ENCODE assay signal across 15 cellular contexts in the genomic region with DNA sequence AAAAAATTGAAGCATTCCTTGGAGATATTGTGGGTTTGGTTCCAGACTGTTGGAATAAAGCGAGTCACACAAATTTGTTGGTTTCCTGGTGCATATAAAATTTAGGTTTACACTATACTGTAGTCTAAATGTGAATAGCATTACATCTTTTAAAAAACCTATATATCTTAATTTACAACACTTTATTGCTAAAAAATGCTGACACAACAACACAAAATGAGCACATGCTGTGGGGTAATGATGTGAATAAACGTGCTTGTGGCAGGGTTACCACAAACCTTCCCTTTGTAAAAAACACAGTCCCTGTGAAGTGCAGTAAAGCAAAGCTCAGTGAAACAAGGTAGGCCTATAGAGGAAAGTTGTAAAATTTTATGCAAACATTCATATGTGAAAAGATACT. TPM values are rescaled to one million over a fixed set of nuclear protein-coding genes. Genes with fewer than 3 reads are reported as not detected.
DNase-seq lines count a peak whose midpoint lies in the region; ATAC-seq, FAIRE-seq and TF ChIP-seq lines count a peak whose summit lies in the region.
"Had no signal": no experiment of that assay in that cellular context is flagged by ENCODE, and none has a peak within 500 bp of the region (broad histone marks: within the 10 kb centered on the region; RNA-seq: fewer than 3 reads in every experiment).

No MANE protein-coding gene starts in this region.

- no peak overlapping the region for H4K5ac ChIP-seq in IMR-90 (ENCODE audit: low read depth, low read length)

- no peak overlapping the region for H3K4ac ChIP-seq in IMR-90 (ENCODE audit: low read depth, low read length)

- no peak overlapping the region for H2AK9ac ChIP-seq in IMR-90 (replicated peaks; ENCODE audit: low read depth, low read length, poor library complexity)

- ATAC-seq in HepG2, result no peak
- ATAC-seq in right lobe of liver, result no peak
- ATAC-seq in IMR-90 (ENCODE audit: low read depth), result no peak
- ATAC-seq in HG02884 (IDR thresholded peaks at IDR 0.05; ENCODE audit: unreplicated experiment), result no peak
- no peak for ATAC-seq in heart right ventricle
- ATAC-seq: GM12878 had no signal

- H3K9me3 ChIP-seq in HepG2 (ENCODE audit: low read length) (no peaks in the 10 kb centered on the region), right lobe of liver (no peaks in the 10 kb centered on the region), IMR-90 (ENCODE audit: control insufficient read depth, insufficient read depth, low read length) (no peaks in the 10 kb centered on the region), heart right ventricle (no peaks in the 10 kb centered on the region)
- H3K9me3 ChIP-seq: BLaER1 had no signal

- H3K56ac ChIP-seq in IMR-90 (ENCODE audit: extremely low read depth, insufficient read depth, low read length), result no peak overlapping the region

- in situ Hi-C loops in HepG2 (cut with HindIII; ENCODE audit: extremely low pct_ligation_motif_present, low pct_unique_long_range_greater_than_20kb), result no loop called here
- in situ Hi-C loops in IMR-90 (cut with MboI; ENCODE audit: low sequenced_read_pairs), result loop anchor here (25.0 kb wide), 1 partner anchor 326 kb away; no protein-coding TSS in a partner anchor

- no TSS peak for BruUV-seq in HepG2 (replicated peaks; lab: Mats Ljungman, UMichigan)
- no TSS peak for BruUV-seq in IMR-90 (replicated peaks; lab: Mats Ljungman, UMichigan)

- FAIRE-seq in HepG2 (lab: Jason Lieb, UNC) (no peak), islet of Langerhans (lab: Jason Lieb, UNC) (peak; percentile 45)
- FAIRE-seq: GM12878, GM18507, H54 had no signal

- intact Hi-C loops in HepG2 (cut with micrococcal nuclease; ENCODE audit: unreplicated experiment), result no loop called here
- intact Hi-C loops in right lobe of liver (cut with DNase I), result no loop called here
- intact Hi-C loops in IMR-90 (cut with micrococcal nuclease), result no loop called here
- intact Hi-C loops in heart right ventricle (cut with DNase I), result no loop called here

- no peak for TF ChIP-seq RAD21 in HepG2 (CRISPR knock-in tag; IDR thresholded peaks at IDR 0.05)
- TF ChIP-seq RAD21 in IMR-90 (IDR thresholded peaks at IDR 0.05; ENCODE audit: low read length), result no peak

- H3K18ac ChIP-seq in IMR-90 (ENCODE audit: low read depth, low read length), result no peak overlapping the region

- H3K79me2 ChIP-seq in HepG2 (ENCODE audit: insufficient read depth, low read length), result no peaks in the 10 kb centered on the region

- TF ChIP-seq EP300 in HepG2 (IDR thresholded peaks at IDR 0.05; ENCODE audit: low read depth in 2 of 2, low read length in 2 of 2) (no peak), HepG2 (CRISPR knock-in tag; IDR thresholded peaks at IDR 0.05; ENCODE audit: borderline replicate concordance) (no peak)

- H3K27me3 ChIP-seq in HepG2 (ENCODE audit: control insufficient read depth in 1 of 2, insufficient read depth in 2 of 2, low read length in 2 of 2) (no peaks in the 10 kb centered on the region), right lobe of liver (no peaks in the 10 kb centered on the region), IMR-90 (ENCODE audit: control insufficient read depth, insufficient read depth, low read length) (no peaks in the 10 kb centered on the region), heart right ventricle (no peaks in the 10 kb centered on the region)
- H3K27me3 ChIP-seq: BLaER1 had no signal

- H2BK120ac ChIP-seq in IMR-90 (ENCODE audit: low read depth, low read length), result no peak overlapping the region

- H2AFZ ChIP-seq in HepG2 (ENCODE audit: low read length), result no peak overlapping the region
- H2AFZ ChIP-seq in IMR-90 (replicated peaks; ENCODE audit: low read length, poor library complexity), result no peak overlapping the region
- H2AFZ ChIP-seq: GM23248 had no signal

- H3K4me2 ChIP-seq in HepG2 (ENCODE audit: low read depth, low read length), result no peak overlapping the region
- H3K4me2 ChIP-seq in IMR-90 (ENCODE audit: low read depth, low read length), result no peak overlapping the region
- H3K4me2 ChIP-seq: BLaER1 had no signal

- H4K91ac ChIP-seq in IMR-90 (ENCODE audit: insufficient read depth, low read depth, low read length), result no peak overlapping the region

- TF ChIP-seq CTCF in HepG2 (CRISPR knock-in tag; IDR thresholded peaks at IDR 0.05) (no peak), right lobe of liver (IDR thresholded peaks at IDR 0.05) (no peak), IMR-90 (conservative IDR thresholded peaks at IDR 0.05; ENCODE audit: low read depth, low read length) (no peak), heart right ventricle (IDR thresholded peaks at IDR 0.05) (no peak)

- H3K27ac ChIP-seq in HepG2 (ENCODE audit: extremely low read length, insufficient read depth, low read length), result no peak overlapping the region
- no peak overlapping the region for H3K27ac ChIP-seq in right lobe of liver
- H3K27ac ChIP-seq in IMR-90 (ENCODE audit: insufficient read depth, low read length), result no peak overlapping the region
- no peak overlapping the region for H3K27ac ChIP-seq in heart right ventricle
- H3K27ac ChIP-seq: BLaER1, GM23248 had no signal

- no peak overlapping the region for H3K14ac ChIP-seq in IMR-90 (replicated peaks; ENCODE audit: low read depth, low read length)

- POLR2A ChIA-PET in HepG2 (lab: Yijun Ruan, JAX) (no interaction called here), IMR-90 (lab: Charles Lee; ENCODE audit: unreplicated experiment) (no interaction called here)

- no peak overlapping the region for H2BK5ac ChIP-seq in IMR-90 (ENCODE audit: low read depth, low read length, poor library complexity, severe bottlenecking)

- CTCF ChIA-PET in HepG2 (lab: Yijun Ruan, JAX; ENCODE audit: low intra/inter-chr PET ratio, low total read pairs), result no interaction called here
- CTCF ChIA-PET in IMR-90 (lab: Yijun Ruan, JAX), result interaction anchor here (0.6 kb wide), 1 partner anchor 18 kb away, joined by 3 read pairs; no protein-coding TSS in a partner anchor

- H2BK20ac ChIP-seq in IMR-90 (ENCODE audit: low read depth, low read length), result no peak overlapping the region

- no peak overlapping the region for H3K4me3 ChIP-seq in HepG2 (replicated peaks in 1 of 3; ENCODE audit: insufficient read depth in 1 of 3, low read depth in 2 of 3, low read length in 3 of 3)
- no peak overlapping the region for H3K4me3 ChIP-seq in right lobe of liver
- H3K4me3 ChIP-seq in IMR-90 (ENCODE audit: insufficient read depth, low read depth, low read length), result no peak overlapping the region
- no peak overlapping the region for H3K4me3 ChIP-seq in heart right ventricle
- H3K4me3 ChIP-seq: BLaER1, GM12878, GM23248 had no signal

- H3K23ac ChIP-seq in IMR-90 (ENCODE audit: low read depth, low read length), result no peak overlapping the region

- dilution Hi-C loops in IMR-90 (cut with HindIII; ENCODE audit: low sequenced_read_pairs, unreplicated experiment), result no loop called here

- H3K36me3 ChIP-seq in HepG2 (replicated peaks in 1 of 2; ENCODE audit: control insufficient read depth in 1 of 2, insufficient read depth in 2 of 2, low read length in 2 of 2) (peaks cover 11 to 44% of the 10 kb centered on the region in 2 experiments; a peak in 4 of 5 replicates), right lobe of liver (peaks cover 0 to 63% (median 17%) of the 10 kb centered on the region in 4 donors), IMR-90 (ENCODE audit: control insufficient read depth, insufficient read depth, low read length) (peaks cover 45% of the 10 kb centered on the region), heart right ventricle (peaks cover 0 to 98% (median 52%) of the 10 kb centered on the region in 9 donors)

- no peak overlapping the region for H2BK15ac ChIP-seq in IMR-90 (ENCODE audit: low read depth, low read length)

- no peaks in the 10 kb centered on the region for H3K4me1 ChIP-seq in HepG2 (ENCODE audit: insufficient read depth, low read length)
- no peaks in the 10 kb centered on the region for H3K4me1 ChIP-seq in right lobe of liver
- no peaks in the 10 kb centered on the region for H3K4me1 ChIP-seq in IMR-90 (ENCODE audit: control insufficient read depth, insufficient read depth, low read length)
- peaks cover 0 to 18% (median 5%) of the 10 kb centered on the region in 9 donors for H3K4me1 ChIP-seq in heart right ventricle
- H3K4me1 ChIP-seq: BLaER1 had no signal

- peaks cover 3 to 8% of the 10 kb centered on the region in 2 experiments; a peak in 2 of 4 replicates for H3K79me1 ChIP-seq in IMR-90 (ENCODE audit: low read depth in 1 of 2, low read length in 2 of 2)

- H4K8ac ChIP-seq in IMR-90 (ENCODE audit: low read depth in 2 of 2, low read length in 2 of 2), result no peak overlapping the region

- H2AK5ac ChIP-seq in IMR-90 (ENCODE audit: low read depth, low read length), result no peak overlapping the region

- 99% methylated on average over 2 of the region's 2 CpGs for WGBS in HepG2 (ENCODE audit: low lambda C conversion rate)
- 77% methylated on average over 2 of the region's 2 CpGs for WGBS in right lobe of liver (ENCODE audit: insufficient coverage, low coverage, low lambda C conversion rate, missing lambda C conversion rate)
- no CpG with 5 or more reads among the region's 2 CpGs for WGBS in IMR-90 (ENCODE audit: extremely low coverage in 2 of 2, insufficient read length in 1 of 2), 2 experiments
- WGBS in heart right ventricle, 2 donors, result 88 to 95% methylated on average over 2 of the region's 2 CpGs

- H4K20me1 ChIP-seq in HepG2 (ENCODE audit: insufficient read depth, low read length), result no peaks in the 10 kb centered on the region
- H4K20me1 ChIP-seq in IMR-90 (ENCODE audit: insufficient read depth, low read length), result no peaks in the 10 kb centered on the region; the same call in 1 of the 2 replicates

- no peak overlapping the region for H3K9ac ChIP-seq in HepG2 (ENCODE audit: insufficient read depth, low read depth, low read length)
- H3K9ac ChIP-seq in IMR-90 (ENCODE audit: low read depth, low read length), result no peak overlapping the region
- H3K9ac ChIP-seq: BLaER1, GM23248 had no signal

- H3K9me1 ChIP-seq in IMR-90 (ENCODE audit: insufficient read depth, low read length), result peaks cover 4% of the 10 kb centered on the region; the same call in 1 of the 2 replicates

- TF ChIP-seq POLR2A in HepG2 (IDR thresholded peaks at IDR 0.05; ENCODE audit: insufficient read depth in 1 of 2, low read depth in 2 of 2, low read length in 2 of 2) (no peak), right lobe of liver (IDR thresholded peaks at IDR 0.05) (no peak), IMR-90 (IDR thresholded peaks at IDR 0.05; ENCODE audit: low read depth, low read length) (no peak)

- DNase-seq in HepG2 (ENCODE audit: low spot score) (no peak), right lobe of liver (no peak), IMR-90 (no peak), heart right ventricle (no peak), SIG-M5 treated with dmso at 0.1 percent for 504 hours (lab: John Stamatoyannopoulos, UW; ENCODE audit: unreplicated experiment) (no peak)
- DNase-seq: AML-193, Calu3, DMS 273 treated with DMSO at 0.1 percent for 48 hours, GM23248 had no signal

RNA-seq across cellular contexts. Expression of gene MPHOSPH8, which starts 27.7 kb away (rescaled TPM):
- total RNA-seq in HepG2 (2016; rRNA removed; fragmentation: Illumina TruSeq; extraction: Trizol) (20.9 and 27.6 TPM in 2 replicates), right lobe of liver (10 to 100 TPM in 4 of 6 experiments, 1 to 10 TPM in 2; 7.3 to 15.4 (median 10.2) TPM), IMR-90 (2012; rRNA removed) (11.7 and 13.3 TPM in 2 replicates), heart right ventricle (10 to 100 TPM; 20.4 to 35.4 (median 31.0) TPM)
- total RNA-seq in HepG2 (2016; cell fraction: cytosol; rRNA removed; fragmentation: Illumina TruSeq; extraction: Trizol; ENCODE audit: low read depth), result 5.8 and 6.9 TPM in 2 replicates
- 20.3 and 27.2 TPM in 2 replicates for total RNA-seq in HepG2 (2016; cell fraction: insoluble cytoplasmic fraction; rRNA removed; fragmentation: Illumina TruSeq; extraction: Trizol)
- 9.7 and 10.4 TPM in 2 replicates for total RNA-seq in HepG2 (2016; cell fraction: membrane; rRNA removed; fragmentation: Illumina TruSeq; extraction: Trizol)
- 18.4 and 21.3 TPM in 2 replicates for total RNA-seq in HepG2 (2016; cell fraction: nucleus; rRNA removed; fragmentation: Illumina TruSeq; extraction: Trizol)
- polyA plus RNA-seq in HepG2 (2011; rRNA removed) (17.3 and 17.8 TPM in 2 replicates), IMR-90 (2012; rRNA removed) (15.0 and 16.4 TPM in 2 replicates), heart right ventricle (10 to 100 TPM; 13.3 to 50.5 TPM)
- 6.9 and 9.8 TPM in 2 replicates for polyA plus RNA-seq in HepG2 (2011; cell fraction: cytosol; rRNA removed)
- 25.9 and 34.4 TPM in 2 replicates for polyA plus RNA-seq in HepG2 (2011; cell fraction: nucleus; rRNA removed)
- polyA plus RNA-seq in HepG2 (2012), result 26.5 and 26.8 TPM in 2 replicates
- polyA plus RNA-seq in HepG2 (2016; cell fraction: cytosol; fragmentation: Illumina TruSeq; extraction: Trizol; ENCODE audit: low read depth), result 1.7 and 2.0 TPM in 2 replicates
- polyA plus RNA-seq in HepG2 (2016; cell fraction: insoluble cytoplasmic fraction; fragmentation: Illumina TruSeq; extraction: Trizol; ENCODE audit: low read depth), result 26.1 and 27.7 TPM in 2 replicates
- 3.9 and 4.4 TPM in 2 replicates for polyA plus RNA-seq in HepG2 (2016; cell fraction: membrane; fragmentation: Illumina TruSeq; extraction: Trizol; ENCODE audit: low read depth)
- 40.7 and 42.0 TPM in 2 replicates for polyA plus RNA-seq in HepG2 (2016; cell fraction: nucleus; fragmentation: Illumina TruSeq; extraction: Trizol; ENCODE audit: insufficient read depth, low read depth)
- polyA minus RNA-seq in HepG2 (2011; rRNA and poly(A)+ RNA removed; ENCODE audit: low replicate concordance), result 3.8 and 8.2 TPM in 2 replicates
- polyA minus RNA-seq in HepG2 (2011; cell fraction: cytosol; rRNA and poly(A)+ RNA removed), result 4.9 and 8.0 TPM in 2 replicates
- polyA minus RNA-seq in HepG2 (2011; cell fraction: nucleus; rRNA and poly(A)+ RNA removed), result 19.4 and 29.7 TPM in 2 replicates
- polyA plus RNA-seq in IMR-90 (2012; cell fraction: cytosol; rRNA removed), result 4.3 and 5.5 TPM in 2 replicates
- polyA plus RNA-seq in IMR-90 (2012; cell fraction: nucleus; rRNA removed; ENCODE audit: low replicate concordance), result 6.4 and 45.4 TPM in 2 replicates
